9 cellular contexts compared by ENCODE assay signal in genomic region chr16:31507617-31507928, GRCh38. TPM values are rescaled to one million over a fixed set of nuclear protein-coding genes. Genes with fewer than 3 reads are reported as not detected.
DNase-seq lines count a peak whose midpoint lies in the region; ATAC-seq and TF ChIP-seq lines count a peak whose summit lies in the region.
"Had no signal": no experiment of that assay in that cellular context is flagged by ENCODE, and none has a peak within 500 bp of the region (broad histone marks: within the 10 kb centered on the region; RNA-seq: fewer than 3 reads in every experiment).

No MANE protein-coding gene starts in this region.

- peak overlapping the region; percentile 39 for H3K27ac Mint-ChIP-seq in endothelial cell (ENCODE audit: unreplicated experiment)
- H3K27ac Mint-ChIP-seq in osteocyte (ENCODE audit: unreplicated experiment): peak overlapping the region; percentile 98

- H3K36me3 Mint-ChIP-seq in endothelial cell (ENCODE audit: low read depth, unreplicated experiment) (no peaks in the 10 kb centered on the region), osteocyte (ENCODE audit: unreplicated experiment) (peaks cover 4% of the 10 kb centered on the region)

- H3K4me3 Mint-ChIP-seq in endothelial cell (ENCODE audit: unreplicated experiment): peak overlapping the region; percentile 93
- peak overlapping the region; percentile 83 for H3K4me3 Mint-ChIP-seq in osteocyte (ENCODE audit: unreplicated experiment)

- TF ChIP-seq CTCF in NB4 (IDR thresholded peaks at IDR 0.05; ENCODE audit: low read depth, low read length): no peak
- TF ChIP-seq CTCF in endothelial cell (IDR thresholded peaks at IDR 0.05; ENCODE audit: unreplicated experiment): no peak
- TF ChIP-seq CTCF in osteocyte (IDR thresholded peaks at IDR 0.05): no peak

- peaks cover 37% of the 10 kb centered on the region for H3K4me1 Mint-ChIP-seq in endothelial cell (ENCODE audit: unreplicated experiment)
- H3K4me1 Mint-ChIP-seq in osteocyte (ENCODE audit: unreplicated experiment): peaks cover 24% of the 10 kb centered on the region

- ATAC-seq in GM21529 (IDR thresholded peaks at IDR 0.05; ENCODE audit: unreplicated experiment): peak; percentile 8

- intact Hi-C loops in posterior vena cava (cut with DNase I): no loop called here

- no peak for TF ChIP-seq POLR2A in NB4 (IDR thresholded peaks at IDR 0.05; ENCODE audit: extremely low read depth, insufficient read length)

- DNase-seq in NB4 (ENCODE audit: low read depth) (no peak), endothelial cell (ENCODE audit: low spot score) (no peak), osteocyte (ENCODE audit: extremely low spot score, unreplicated experiment) (no peak), posterior vena cava (ENCODE audit: low spot score) (no peak), cerebellar cortex (ENCODE audit: low spot score) (no peak)
- no peak for DNase-seq in central memory CD4-positive, alpha-beta T cell
- DNase-seq in activated CD4-positive, CD25-positive, alpha-beta regulatory T cell treated with anti-CD3 and anti-CD28 coated beads, Interleukin-2, amount 50 U/mL, for 72 hours: no peak

- peak overlapping the region; percentile 91 for H3K4me3 ChIP-seq in NB4 (ENCODE audit: low read depth, low read length)

- H3K9me3 Mint-ChIP-seq in endothelial cell (ENCODE audit: unreplicated experiment) (no peaks in the 10 kb centered on the region), osteocyte (ENCODE audit: unreplicated experiment) (no peaks in the 10 kb centered on the region)

- H3K27me3 Mint-ChIP-seq in endothelial cell (ENCODE audit: unreplicated experiment) (peaks cover 7% of the 10 kb centered on the region), osteocyte (ENCODE audit: unreplicated experiment) (no peaks in the 10 kb centered on the region)

RNA-seq across cellular contexts. Expression of gene RUSF1, which starts 0.6 kb away (rescaled TPM):
- 54.2 TPM for total RNA-seq in endothelial cell (ENCODE audit: unreplicated experiment)
- total RNA-seq in osteocyte: 72.5 and 76.8 TPM in 2 replicates
- 10 to 100 TPM; 40.5 to 46.4 TPM for total RNA-seq in posterior vena cava

RNA-seq across cellular contexts. Expression of gene AHSP, which starts 20.1 kb away (rescaled TPM):
- not detected for total RNA-seq in endothelial cell (ENCODE audit: unreplicated experiment)
- not detected in 2 replicates for total RNA-seq in osteocyte
- 1 to 10 TPM in 1 of 2 donors, not detected in 1; 3.0 TPM for total RNA-seq in posterior vena cava
- total RNA-seq: activated CD8-positive, alpha-beta memory T cell treated with anti-CD3 and anti-CD28 coated beads for 36 hours had no signal

RNA-seq across cellular contexts. Expression of gene SLC5A2, which starts 24.6 kb away (rescaled TPM):
- total RNA-seq in endothelial cell (ENCODE audit: unreplicated experiment) (not detected), osteocyte (not detected in 2 replicates), posterior vena cava (under 1 TPM in 1 of 2 donors, not detected in 1; 0.33 TPM)
- total RNA-seq: activated CD8-positive, alpha-beta memory T cell treated with anti-CD3 and anti-CD28 coated beads for 36 hours had no signal

RNA-seq across cellular contexts. Expression of gene TGFB1I1, which starts 35.6 kb away (rescaled TPM):
- total RNA-seq in endothelial cell (ENCODE audit: unreplicated experiment) (42.5 TPM), osteocyte (112 and 120 TPM in 2 replicates), posterior vena cava (100 to 1,000 TPM; 232 to 239 TPM)

RNA-seq across cellular contexts. Expression of gene ARMC5, which starts 48.3 kb away (rescaled TPM):
- total RNA-seq in endothelial cell (ENCODE audit: unreplicated experiment): 15.9 TPM
- 12.3 and 12.8 TPM in 2 replicates for total RNA-seq in osteocyte
- 1 to 10 TPM; 6.4 to 8.3 TPM for total RNA-seq in posterior vena cava
